24 cellular contexts compared by ENCODE assay signal in genomic region chr2:233006648-233007047, GRCh38. TPM values are rescaled to one million over a fixed set of nuclear protein-coding genes. Genes with fewer than 3 reads are reported as not detected.
DNase-seq lines count a peak whose midpoint lies in the region; ATAC-seq, FAIRE-seq and TF ChIP-seq lines count a peak whose summit lies in the region.
"Had no signal": no experiment of that assay in that cellular context is flagged by ENCODE, and none has a peak within 500 bp of the region (broad histone marks: within the 10 kb centered on the region; RNA-seq: fewer than 3 reads in every experiment).

No MANE protein-coding gene starts in this region.

- intact Hi-C loops in K562 (cut with micrococcal nuclease): no loop called here
- intact Hi-C loops in activated T-helper 1 cell treated with anti-CD3 and anti-CD28 coated beads, Interleukin-12 subunit alpha, Interleukin-12 subunit beta, Interleukin-2, Interleukin-4 antibody, amounts not matched to agents 30 ng/mL and 10 ng/mL and 1 ng/mL, durations not matched to agents 14 hours and 24 hours and 36 hours (cut with micrococcal nuclease): no loop called here

- no peaks in the 10 kb centered on the region for H4K20me1 ChIP-seq in K562 (replicated peaks; ENCODE audit: control insufficient read depth, insufficient read depth, low read length)

- H2AFZ ChIP-seq in K562 (ENCODE audit: low read depth, low read length): no peak overlapping the region
- H2AFZ ChIP-seq: GM23338 had no signal

- no peak for TF ChIP-seq EP300 in K562 (IDR thresholded peaks at IDR 0.05; ENCODE audit: low read length)

- H3K9me3 ChIP-seq in K562 (replicated peaks; ENCODE audit: control insufficient read depth, insufficient read depth, low read depth, low read length): no peaks in the 10 kb centered on the region
- H3K9me3 ChIP-seq: Caco-2 had no signal

- H3K4me1 Mint-ChIP-seq in chondrocyte (ENCODE audit: low read depth) (peaks cover 11% of the 10 kb centered on the region), nephron (peaks cover 22% of the 10 kb centered on the region)
- no peaks in the 10 kb centered on the region for H3K4me1 Mint-ChIP-seq in activated T-helper 1 cell treated with anti-CD3 and anti-CD28 coated beads, Interleukin-12 subunit alpha, Interleukin-12 subunit beta, Interleukin-2, Interleukin-4 antibody, amounts not matched to agents 30 ng/mL and 10 ng/mL and 1 ng/mL, durations not matched to agents 14 hours and 24 hours and 36 hours (ENCODE audit: low read depth)

- H3K27ac Mint-ChIP-seq in chondrocyte (ENCODE audit: unreplicated experiment) (no peak overlapping the region), nephron (peak overlapping the region in 2 of 3 experiments; percentile 22 to 51)
- H3K27ac Mint-ChIP-seq in activated T-helper 1 cell treated with anti-CD3 and anti-CD28 coated beads, Interleukin-12 subunit alpha, Interleukin-12 subunit beta, Interleukin-2, Interleukin-4 antibody, amounts not matched to agents 30 ng/mL and 10 ng/mL and 1 ng/mL, durations not matched to agents 14 hours and 24 hours and 36 hours: no peak overlapping the region
- H3K27ac Mint-ChIP-seq: CD4-positive, alpha-beta T cell; GM23338; HFFc6 had no signal

- no peak for TF ChIP-seq RAD21 in K562 (CRISPR knock-in tag; conservative IDR thresholded peaks at IDR 0.05 in 1 of 2, IDR thresholded peaks at IDR 0.05 in 1 of 2)

- H3K9me3 Mint-ChIP-seq in chondrocyte (ENCODE audit: low read depth) (no peaks in the 10 kb centered on the region), nephron (no peaks in the 10 kb centered on the region)
- no peaks in the 10 kb centered on the region for H3K9me3 Mint-ChIP-seq in activated T-helper 1 cell treated with anti-CD3 and anti-CD28 coated beads, Interleukin-12 subunit alpha, Interleukin-12 subunit beta, Interleukin-2, Interleukin-4 antibody, amounts not matched to agents 30 ng/mL and 10 ng/mL and 1 ng/mL, durations not matched to agents 14 hours and 24 hours and 36 hours
- H3K9me3 Mint-ChIP-seq: CD4-positive, alpha-beta T cell; GM23338; HFFc6 had no signal

- H3K27me3 ChIP-seq in K562 (ENCODE audit: control insufficient read depth in 2 of 2, insufficient read depth in 2 of 2, low read length in 2 of 2): peaks cover 0 to 39% of the 10 kb centered on the region in 2 experiments; a peak in 2 of 5 replicates

- H3K79me2 ChIP-seq in K562 (ENCODE audit: control insufficient read depth, insufficient read depth, low read length): no peaks in the 10 kb centered on the region

- no peak for FAIRE-seq in K562 (lab: Jason Lieb, UNC)
- FAIRE-seq: A204.1, D721Med, GM12892, GM18507, H54 had no signal

- no peak overlapping the region for H3K4me3 Mint-ChIP-seq in chondrocyte (ENCODE audit: unreplicated experiment)
- H3K4me3 Mint-ChIP-seq in nephron: no peak overlapping the region
- H3K4me3 Mint-ChIP-seq in activated T-helper 1 cell treated with anti-CD3 and anti-CD28 coated beads, Interleukin-12 subunit alpha, Interleukin-12 subunit beta, Interleukin-2, Interleukin-4 antibody, amounts not matched to agents 30 ng/mL and 10 ng/mL and 1 ng/mL, durations not matched to agents 14 hours and 24 hours and 36 hours: no peak overlapping the region
- H3K4me3 Mint-ChIP-seq: CD4-positive, alpha-beta T cell; GM23338; HFFc6 had no signal

- no peaks in the 10 kb centered on the region for H3K36me3 ChIP-seq in K562 (ENCODE audit: control insufficient read depth, insufficient read depth, low read length)

- CTCF ChIA-PET in K562 (lab: Yijun Ruan, JAX; ENCODE audit: low intra/inter-chr PET ratio): no interaction called here

- H3K36me3 Mint-ChIP-seq in chondrocyte (ENCODE audit: low read depth) (no peaks in the 10 kb centered on the region), nephron (ENCODE audit: low read depth) (no peaks in the 10 kb centered on the region)
- no peaks in the 10 kb centered on the region for H3K36me3 Mint-ChIP-seq in activated T-helper 1 cell treated with anti-CD3 and anti-CD28 coated beads, Interleukin-12 subunit alpha, Interleukin-12 subunit beta, Interleukin-2, Interleukin-4 antibody, amounts not matched to agents 30 ng/mL and 10 ng/mL and 1 ng/mL, durations not matched to agents 14 hours and 24 hours and 36 hours (ENCODE audit: low read depth)

- H3K4me3 ChIP-seq in K562: no peak overlapping the region
- H3K4me3 ChIP-seq: GM23338 had no signal

- 2% methylated on average over 5 of the region's 6 CpGs for WGBS in K562 (ENCODE audit: insufficient coverage, low coverage, missing lambda C conversion rate)

- BruUV-seq in K562 (replicated peaks; lab: Mats Ljungman, UMichigan): no TSS peak

- H3K4me2 ChIP-seq in K562 (ENCODE audit: insufficient read depth, low read length): no peak overlapping the region
- H3K4me2 ChIP-seq: GM23338 had no signal

- ATAC-seq in K562: no peak
- ATAC-seq: GM23338 had no signal

- in situ Hi-C loops in K562 (cut with MboI): no loop called here

- no peak for DNase-seq in K562 (ENCODE audit: extremely low read depth in 1 of 4, low spot score in 3 of 4)
- peak; percentile 14 for DNase-seq in chondrocyte (ENCODE audit: low spot score)
- DNase-seq in ureter (ENCODE audit: low spot score): peak; percentile 32
- no peak for DNase-seq in activated T-helper 1 cell treated with anti-CD3 and anti-CD28 coated beads, Interleukin-12 subunit alpha, Interleukin-12 subunit beta, Interleukin-2, Interleukin-4 antibody, amounts not matched to agents 30 ng/mL and 10 ng/mL and 1 ng/mL, durations not matched to agents 14 hours and 24 hours and 36 hours (ENCODE audit: low spot score)
- no peak for DNase-seq in AG20443 (ENCODE audit: low spot score)
- DNase-seq: ACHN; AML-193; Caco-2; CD4-positive, alpha-beta T cell; DMS153; DMS79; GDM1; HCEC 1CT; HFFc6 had no signal

- no peak for TF ChIP-seq CTCF in K562 (IDR thresholded peaks at IDR 0.05 in 2 of 3, conservative IDR thresholded peaks at IDR 0.05 in 1 of 3; ENCODE audit: insufficient read depth in 2 of 3, low read depth in 1 of 3, low read length in 3 of 3)
- TF ChIP-seq CTCF in chondrocyte (IDR thresholded peaks at IDR 0.05): no peak
- no peak for TF ChIP-seq CTCF in nephron (IDR thresholded peaks at IDR 0.05; ENCODE audit: unreplicated experiment in 3 of 3)

- no peak overlapping the region for H3K27ac ChIP-seq in K562 (ENCODE audit: extremely low read depth, low read depth, low read length)
- H3K27ac ChIP-seq: C4-2B had no signal

- H3K27me3 Mint-ChIP-seq in chondrocyte (ENCODE audit: low read depth): peaks cover 12% of the 10 kb centered on the region
- peaks cover 8% of the 10 kb centered on the region for H3K27me3 Mint-ChIP-seq in nephron (ENCODE audit: low read depth)
- peaks cover 9% of the 10 kb centered on the region for H3K27me3 Mint-ChIP-seq in activated T-helper 1 cell treated with anti-CD3 and anti-CD28 coated beads, Interleukin-12 subunit alpha, Interleukin-12 subunit beta, Interleukin-2, Interleukin-4 antibody, amounts not matched to agents 30 ng/mL and 10 ng/mL and 1 ng/mL, durations not matched to agents 14 hours and 24 hours and 36 hours (ENCODE audit: insufficient read depth)
- H3K27me3 Mint-ChIP-seq: CD4-positive, alpha-beta T cell had no signal

- no peaks in the 10 kb centered on the region; a peak in 1 of 5 replicates for H3K4me1 ChIP-seq in K562 (replicated peaks in 1 of 2; ENCODE audit: control insufficient read depth in 2 of 2, insufficient read depth in 2 of 2, low read length in 2 of 2)
- H3K4me1 ChIP-seq: Caco-2 had no signal

- H3K9ac ChIP-seq in K562 (ENCODE audit: insufficient read depth in 1 of 2, low read depth in 2 of 2, low read length in 2 of 2): no peak overlapping the region

- no peak for TF ChIP-seq POLR2A in K562 (conservative IDR thresholded peaks at IDR 0.05)

- POLR2A ChIA-PET in K562 (lab: Yijun Ruan, JAX): interaction anchor here (0.6 kb wide), 3 partner anchors 101 to 243 kb away, joined by 3 to 4 read pairs (median 4); no protein-coding TSS in a partner anchor

- no peaks in the 10 kb centered on the region for H3K9me1 ChIP-seq in K562 (ENCODE audit: control insufficient read depth, insufficient read depth, low read length)

RNA-seq across cellular contexts. Expression of gene NGEF, which starts 6.4 kb away (rescaled TPM):
- total RNA-seq in K562 (2011; cell fraction: chromatin; rRNA removed; ENCODE audit: low replicate concordance): 0.37 TPM in 1 of 2 replicates, not detected in the other
- not detected in 2 replicates for total RNA-seq in K562 (2011; cell fraction: nucleolus; rRNA removed)
- not detected in 2 replicates for total RNA-seq in K562 (2011; cell fraction: nucleoplasm; rRNA removed)
- not detected in 2 replicates for total RNA-seq in K562 (2014; rRNA removed)
- total RNA-seq in K562 (2014; rRNA removed; fragmentation: Illumina TruSeq; extraction: Trizol): not detected in 2 replicates
- not detected in 2 replicates for total RNA-seq in K562 (2015; rRNA removed; fragmentation: Illumina TruSeq; extraction: Trizol)
- total RNA-seq in K562 (2021): 0.09 and 0.11 TPM in 2 replicates
- 0.12 and 0.17 TPM in 2 replicates for polyA plus RNA-seq in K562 (2011; rRNA removed)
- polyA plus RNA-seq in K562 (2011; cell fraction: cytosol; rRNA removed): 0.06 and 0.10 TPM in 2 replicates
- 0.32 and 0.51 TPM in 2 replicates for polyA plus RNA-seq in K562 (2011; cell fraction: nucleus; rRNA removed)
- 0.20 and 0.28 TPM in 2 replicates for polyA plus RNA-seq in K562 (2012)
- 0.07 TPM in 1 of 2 replicates, not detected in the other for polyA plus RNA-seq in K562 (2014; fragmentation: Illumina TruSeq; extraction: Trizol)
- not detected for polyA plus RNA-seq in K562 (2014; fragmentation: Nextera tagmentation; extraction: Ambion mirVana)
- polyA plus RNA-seq in K562 (2014; rRNA removed): 0.08 TPM in 1 of 2 replicates, not detected in the other
- polyA minus RNA-seq in K562 (2011; rRNA and poly(A)+ RNA removed): 0.63 TPM in 1 of 2 replicates, not detected in the other
- polyA minus RNA-seq in K562 (2011; cell fraction: cytosol; rRNA and poly(A)+ RNA removed): not detected in 2 replicates
- not detected in 2 replicates for polyA minus RNA-seq in K562 (2011; cell fraction: nucleus; rRNA and poly(A)+ RNA removed)
- total RNA-seq in chondrocyte: 0.10 to 0.46 TPM in 2 of 3 replicates, not detected in the other
- total RNA-seq in ureter: 8.1 TPM
- total RNA-seq in activated T-helper 1 cell treated with anti-CD3 and anti-CD28 coated beads, Interleukin-12 subunit alpha, Interleukin-12 subunit beta, Interleukin-2, Interleukin-4 antibody, amounts not matched to agents 30 ng/mL and 10 ng/mL and 1 ng/mL, durations not matched to agents 14 hours and 24 hours and 36 hours: 0.21 TPM in 1 of 2 replicates, not detected in the other
- total RNA-seq: CD4-positive, alpha-beta T cell had no signal

RNA-seq across cellular contexts. Expression of gene NEU2, which starts 25.8 kb away (rescaled TPM):
- total RNA-seq in K562 (2011; cell fraction: chromatin; rRNA removed; ENCODE audit: low replicate concordance): not detected in 2 replicates
- not detected in 2 replicates for total RNA-seq in K562 (2011; cell fraction: nucleolus; rRNA removed)
- not detected in 2 replicates for total RNA-seq in K562 (2011; cell fraction: nucleoplasm; rRNA removed)
- total RNA-seq in K562 (2014; rRNA removed) (not detected in 2 replicates), K562 (2014; rRNA removed; fragmentation: Illumina TruSeq; extraction: Trizol) (not detected in 2 replicates), K562 (2015; rRNA removed; fragmentation: Illumina TruSeq; extraction: Trizol) (not detected in 2 replicates), K562 (2021) (not detected in 2 replicates), chondrocyte (not detected in 3 replicates), ureter (not detected)
- polyA plus RNA-seq in K562 (2011; rRNA removed) (not detected in 2 replicates), K562 (2014; fragmentation: Illumina TruSeq; extraction: Trizol) (not detected in 2 replicates), K562 (2014; fragmentation: Nextera tagmentation; extraction: Ambion mirVana) (not detected), K562 (2014; rRNA removed) (not detected in 2 replicates)
- polyA plus RNA-seq in K562 (2011; cell fraction: cytosol; rRNA removed): not detected in 2 replicates
- not detected in 2 replicates for polyA plus RNA-seq in K562 (2011; cell fraction: nucleus; rRNA removed)
- polyA plus RNA-seq in K562 (2012): not detected in 2 replicates
- not detected in 2 replicates for polyA minus RNA-seq in K562 (2011; rRNA and poly(A)+ RNA removed)
- polyA minus RNA-seq in K562 (2011; cell fraction: cytosol; rRNA and poly(A)+ RNA removed): not detected in 2 replicates
- polyA minus RNA-seq in K562 (2011; cell fraction: nucleus; rRNA and poly(A)+ RNA removed): not detected in 2 replicates
- not detected in 2 replicates for total RNA-seq in activated T-helper 1 cell treated with anti-CD3 and anti-CD28 coated beads, Interleukin-12 subunit alpha, Interleukin-12 subunit beta, Interleukin-2, Interleukin-4 antibody, amounts not matched to agents 30 ng/mL and 10 ng/mL and 1 ng/mL, durations not matched to agents 14 hours and 24 hours and 36 hours
- total RNA-seq: Caco-2; CD4-positive, alpha-beta T cell; Daoy; GM23338; HFFc6 had no signal
- polyA plus RNA-seq: BJ, GM23338 had no signal

RNA-seq across cellular contexts. Expression of gene INPP5D, which starts 53.5 kb away (rescaled TPM):
- total RNA-seq in K562 (2011; cell fraction: chromatin; rRNA removed; ENCODE audit: low replicate concordance): 2.4 and 2.7 TPM in 2 replicates
- 1.5 and 1.6 TPM in 2 replicates for total RNA-seq in K562 (2011; cell fraction: nucleolus; rRNA removed)
- total RNA-seq in K562 (2011; cell fraction: nucleoplasm; rRNA removed): 1.3 and 3.4 TPM in 2 replicates
- total RNA-seq in K562 (2014; rRNA removed) (1.9 and 3.1 TPM in 2 replicates), K562 (2014; rRNA removed; fragmentation: Illumina TruSeq; extraction: Trizol) (2.3 and 3.9 TPM in 2 replicates), K562 (2015; rRNA removed; fragmentation: Illumina TruSeq; extraction: Trizol) (4.5 and 6.2 TPM in 2 replicates), K562 (2021) (4.3 and 5.6 TPM in 2 replicates), chondrocyte (0.20 to 0.48 TPM (median 0.21 TPM) in 3 replicates), ureter (43.4 TPM)
- polyA plus RNA-seq in K562 (2011; rRNA removed) (0.78 and 9.7 TPM in 2 replicates), K562 (2014; fragmentation: Illumina TruSeq; extraction: Trizol) (3.7 and 4.2 TPM in 2 replicates), K562 (2014; fragmentation: Nextera tagmentation; extraction: Ambion mirVana) (under 1 TPM; 0.55 to 0.63 TPM), K562 (2014; rRNA removed) (1.9 and 2.2 TPM in 2 replicates)
- polyA plus RNA-seq in K562 (2011; cell fraction: cytosol; rRNA removed): 0.67 and 4.5 TPM in 2 replicates
- polyA plus RNA-seq in K562 (2011; cell fraction: nucleus; rRNA removed): 2.0 and 13.9 TPM in 2 replicates
- polyA plus RNA-seq in K562 (2012): 3.4 and 7.8 TPM in 2 replicates
- polyA minus RNA-seq in K562 (2011; rRNA and poly(A)+ RNA removed): 1.4 and 16.3 TPM in 2 replicates
- 1.5 and 18.9 TPM in 2 replicates for polyA minus RNA-seq in K562 (2011; cell fraction: cytosol; rRNA and poly(A)+ RNA removed)
- 2.2 and 16.2 TPM in 2 replicates for polyA minus RNA-seq in K562 (2011; cell fraction: nucleus; rRNA and poly(A)+ RNA removed)
- total RNA-seq in activated T-helper 1 cell treated with anti-CD3 and anti-CD28 coated beads, Interleukin-12 subunit alpha, Interleukin-12 subunit beta, Interleukin-2, Interleukin-4 antibody, amounts not matched to agents 30 ng/mL and 10 ng/mL and 1 ng/mL, durations not matched to agents 14 hours and 24 hours and 36 hours: 60.9 and 61.2 TPM in 2 replicates
- total RNA-seq: Caco-2, Daoy had no signal

Comparison
In these comparisons a context has a peak if more than half of its experiments do, and no peak if none do; other contexts are left out.
1. DNase-seq: peak in chondrocyte (single experiment) and ureter (single experiment); none in K562 (0 of 4), activated T-helper 1 cell treated with anti-CD3 and anti-CD28 coated beads, Interleukin-12 subunit alpha, Interleukin-12 subunit beta, Interleukin-2, Interleukin-4 antibody, amounts not matched to agents 30 ng/mL and 10 ng/mL and 1 ng/mL, durations not matched to agents 14 hours and 24 hours and 36 hours (single experiment) and AG20443 (single experiment).
2. H3K27ac Mint-ChIP-seq: peak in nephron (2 of 3); none in chondrocyte (single experiment) and activated T-helper 1 cell treated with anti-CD3 and anti-CD28 coated beads, Interleukin-12 subunit alpha, Interleukin-12 subunit beta, Interleukin-2, Interleukin-4 antibody, amounts not matched to agents 30 ng/mL and 10 ng/mL and 1 ng/mL, durations not matched to agents 14 hours and 24 hours and 36 hours (single experiment).